In genomic region chr6:38375341-38375740, GRCh38 we compare ENCODE assay signal across 20 cellular contexts.
"Had no signal": no experiment of that assay in that cellular context is flagged by ENCODE, and none has a peak within 500 bp of the region (broad histone marks: within the 10 kb centered on the region; RNA-seq: fewer than 3 reads in every experiment).

No MANE protein-coding gene starts in this region.

- H3K9me3 Mint-ChIP-seq: immature natural killer cell; memory B cell; naive thymus-derived CD4-positive, alpha-beta T cell; nephron; stimulated activated memory B cell treated with anti-CD40 and anti-IgM and Interleukin-4, amounts not matched to agents 10 μg/mL and 1 μg/mL and 100 μg/mL, for 72 hours had no signal

- H3K9me3 ChIP-seq: esophagus muscularis mucosa, prostate gland, right atrium auricular region, thoracic aorta, tibial nerve, upper lobe of left lung had no signal

- H3K27me3 ChIP-seq: esophagus muscularis mucosa, right atrium auricular region, tibial nerve, upper lobe of left lung had no signal

- H3K27me3 Mint-ChIP-seq: memory B cell; naive thymus-derived CD4-positive, alpha-beta T cell; stimulated activated memory B cell treated with anti-CD40 and anti-IgM and Interleukin-4, amounts not matched to agents 10 μg/mL and 1 μg/mL and 100 μg/mL, for 72 hours had no signal

- H3K4me1 ChIP-seq: prostate gland, upper lobe of left lung had no signal

- H3K4me3 ChIP-seq: coronary artery, esophagus muscularis mucosa, lung, prostate gland, right atrium auricular region, thoracic aorta, tibial nerve, upper lobe of left lung had no signal

- H3K36me3 Mint-ChIP-seq: immature natural killer cell; mesothelial cell of epicardium; stimulated activated memory B cell treated with anti-CD40 and anti-IgM and Interleukin-4, amounts not matched to agents 10 μg/mL and 1 μg/mL and 100 μg/mL, for 72 hours had no signal

- DNase-seq: dermis blood vessel endothelial cell; effector memory CD4-positive, alpha-beta T cell; hypothalamus; immature natural killer cell; naive thymus-derived CD4-positive, alpha-beta T cell; nucleus accumbens; stimulated activated CD4-positive, alpha-beta T cell treated with anti-CD3 and anti-CD28 coated beads, Interleukin-4, amount 100 ng/mL, for 4 hours; stimulated activated naive CD8-positive, alpha-beta T cell treated with anti-CD3 and anti-CD28 coated beads, Interleukin-15, Interleukin-2, amounts not matched to agents 100 U/mL and 50 U/mL, for 24 hours; upper lobe of left lung had no signal

- H3K36me3 ChIP-seq: esophagus muscularis mucosa, prostate gland, right atrium auricular region, thoracic aorta, tibial nerve, upper lobe of left lung had no signal

- H3K4me3 Mint-ChIP-seq: immature natural killer cell; memory B cell; mesothelial cell of epicardium; naive thymus-derived CD4-positive, alpha-beta T cell; nephron; stimulated activated memory B cell treated with anti-CD40 and anti-IgM and Interleukin-4, amounts not matched to agents 10 μg/mL and 1 μg/mL and 100 μg/mL, for 72 hours had no signal

- H3K27ac ChIP-seq: coronary artery, esophagus muscularis mucosa, prostate gland, right atrium auricular region, thoracic aorta, tibial nerve, upper lobe of left lung had no signal

- H3K27ac Mint-ChIP-seq: immature natural killer cell; memory B cell; mesothelial cell of epicardium; naive thymus-derived CD4-positive, alpha-beta T cell; nephron; stimulated activated memory B cell treated with anti-CD40 and anti-IgM and Interleukin-4, amounts not matched to agents 10 μg/mL and 1 μg/mL and 100 μg/mL, for 72 hours had no signal
